In genomic region chr1:16613185-16614147, GRCh38 we compare ENCODE assay signal across 8 cellular contexts. TPM values are rescaled to one million over a fixed set of nuclear protein-coding genes. Genes with fewer than 3 reads are reported as not detected.
DNase-seq lines count a peak whose midpoint lies in the region; ATAC-seq lines count a peak whose summit lies in the region.

TSS of gene NBPF1 (minus strand) at chr1:16613564.

- H3K79me2 ChIP-seq in mesendoderm (ENCODE audit: control insufficient read depth, insufficient read depth, low read length) = no peaks in the 10 kb centered on the region

- H2AK5ac ChIP-seq in mesendoderm (ENCODE audit: low read length) = no peak within 1 kb of the TSS

- H2BK5ac ChIP-seq in mesendoderm (ENCODE audit: low read length) = peak within 1 kb of the TSS; percentile 33

- H3K9ac ChIP-seq in mesendoderm (ENCODE audit: low read length) = peak within 1 kb of the TSS; percentile 85

- DNase-seq in COLO668 (lab: John Stamatoyannopoulos, UW; ENCODE audit: unreplicated experiment) (peak; percentile 97), HT1080 (ENCODE audit: low read depth) (peak; percentile 98), NOMO-1 treated with DMSO at 0.1 percent for 48 hours (lab: John Stamatoyannopoulos, UW; ENCODE audit: unreplicated experiment) (peak; percentile 93), mesendoderm (peak; percentile 100)
- peak; percentile 84 for DNase-seq in activated CD8-positive, alpha-beta memory T cell treated with anti-CD3 and anti-CD28 coated beads, Interleukin-2, amount 50 U/mL, for 1 hour (ENCODE audit: extremely low read depth)
- peak; percentile 98 for DNase-seq in stimulated activated CD8-positive, alpha-beta memory T cell treated with anti-CD3 and anti-CD28 coated beads, Interleukin-12 subunit alpha, Interleukin-12 subunit beta, amount 100 ng/mL, for 24 hours (ENCODE audit: extremely low read depth)

- H3K27me3 ChIP-seq in mesendoderm (ENCODE audit: insufficient read depth, low read length, poor library complexity) = peaks cover 3% of the 10 kb centered on the region

- no peak within 1 kb of the TSS for H2BK15ac ChIP-seq in mesendoderm (replicated peaks; ENCODE audit: low read depth)

- no peaks in the 10 kb centered on the region for H3K79me1 ChIP-seq in mesendoderm (ENCODE audit: low read length)

- WGBS in mesendoderm (ENCODE audit: extremely low coverage, insufficient coverage, low lambda C conversion rate) = no CpG with 5 or more reads among the region's 82 CpGs

- H3K56ac ChIP-seq in mesendoderm (ENCODE audit: low read length) = peak within 1 kb of the TSS; percentile 97

- peak within 1 kb of the TSS; percentile 55 for H3K18ac ChIP-seq in mesendoderm (ENCODE audit: low read length)

- H3K23ac ChIP-seq in mesendoderm (ENCODE audit: low read length) = peak within 1 kb of the TSS; percentile 75

- in situ Hi-C loops in endometrial microvascular endothelial cells (cut with HindIII; ENCODE audit: inconsistent ontology term, low pct_unique_long_range_greater_than_20kb, low sequenced_read_pairs) = no loop called here

- no peaks in the 10 kb centered on the region for H3K36me3 ChIP-seq in mesendoderm (ENCODE audit: control insufficient read depth, insufficient read depth, low read length)

- H4K8ac ChIP-seq in mesendoderm (ENCODE audit: low read depth, low read length) = no peak within 1 kb of the TSS

- H3K4me3 ChIP-seq in mesendoderm (ENCODE audit: low read length) = peak within 1 kb of the TSS; percentile 60

- peak within 1 kb of the TSS; percentile 85 for H3K4me2 ChIP-seq in mesendoderm (ENCODE audit: low read length)

- no peak within 1 kb of the TSS for H2BK120ac ChIP-seq in mesendoderm (ENCODE audit: low read depth, low read length)

- ATAC-seq in GM21390 (IDR thresholded peaks at IDR 0.05; ENCODE audit: unreplicated experiment) = peak; percentile 89

- no peak within 1 kb of the TSS for H4K5ac ChIP-seq in mesendoderm (ENCODE audit: low read length)

- no peaks in the 10 kb centered on the region for H3K4me1 ChIP-seq in mesendoderm (ENCODE audit: control insufficient read depth, low read depth, low read length)

- peak within 1 kb of the TSS; percentile 25 for H3K27ac ChIP-seq in mesendoderm (ENCODE audit: low read depth, low read length)

- H3K4ac ChIP-seq in mesendoderm (ENCODE audit: low read depth, low read length) = no peak within 1 kb of the TSS

RNA-seq across cellular contexts. Expression of gene NBPF1, which starts in this region (rescaled TPM):
- 15.8 and 16.5 TPM in 2 replicates for total RNA-seq in HT1080 (2014; rRNA removed; shearing (Covaris generic))
- 6.3 and 7.6 TPM in 2 replicates for polyA plus RNA-seq in HT1080 (2015; cell fraction: cytosol; rRNA removed)
- polyA plus RNA-seq in HT1080 (2015; cell fraction: nucleus; rRNA removed) = 13.9 and 17.6 TPM in 2 replicates
- total RNA-seq in endometrial microvascular endothelial cells (ENCODE audit: inconsistent ontology term) = 16.7 TPM
- polyA plus RNA-seq in mesendoderm (2013, experiment 1 of 2) = 10.4 TPM
- 10.7 TPM for polyA plus RNA-seq in mesendoderm (2013, experiment 2 of 2)

Comparison
In these comparisons a context has a peak if more than half of its experiments do, and no peak if none do; other contexts are left out.
1. Peak in every context shown above with its lines: DNase-seq, ATAC-seq, H3K4me3 ChIP-seq and H3K27ac ChIP-seq.